In genomic region chr2:133433455-133434451, GRCh38 we compare ENCODE assay signal across 15 cellular contexts.
DNase-seq lines count a peak whose midpoint lies in the region; ATAC-seq and TF ChIP-seq lines count a peak whose summit lies in the region.
"Had no signal": no experiment of that assay in that cellular context is flagged by ENCODE, and none has a peak within 500 bp of the region (broad histone marks: within the 10 kb centered on the region; RNA-seq: fewer than 3 reads in every experiment).

No MANE protein-coding gene starts in this region.

- TF ChIP-seq CTCF in AG10803 (conservative IDR thresholded peaks at IDR 0.05; ENCODE audit: low read length): no peak
- no peak for TF ChIP-seq CTCF in choroid plexus epithelial cell (conservative IDR thresholded peaks at IDR 0.05; ENCODE audit: low read depth, low read length)
- no peak for TF ChIP-seq CTCF in mesothelial cell of epicardium (IDR thresholded peaks at IDR 0.05; ENCODE audit: unreplicated experiment)

- H3K27ac Mint-ChIP-seq in mesothelial cell of epicardium: peak overlapping the region; percentile 4
- H3K27ac Mint-ChIP-seq in T-helper 17 cell: no peak overlapping the region
- H3K27ac Mint-ChIP-seq: B cell; CD4-positive, alpha-beta T cell had no signal

- peaks cover 3% of the 10 kb centered on the region for H3K9me3 Mint-ChIP-seq in mesothelial cell of epicardium

- no peak overlapping the region for H3K4me3 Mint-ChIP-seq in mesothelial cell of epicardium
- H3K4me3 Mint-ChIP-seq in T-helper 17 cell: no peak overlapping the region
- H3K4me3 Mint-ChIP-seq: B cell; CD4-positive, alpha-beta T cell had no signal

- no peaks in the 10 kb centered on the region for H3K9me3 ChIP-seq in T-helper 17 cell (ENCODE audit: control insufficient read depth, low read length, poor library complexity, severe bottlenecking)

- H3K27me3 Mint-ChIP-seq in mesothelial cell of epicardium (ENCODE audit: low read depth) (peaks cover 42% of the 10 kb centered on the region), T-helper 17 cell (no peaks in the 10 kb centered on the region)
- H3K27me3 Mint-ChIP-seq: B cell; CD4-positive, alpha-beta T cell had no signal

- H3K36me3 Mint-ChIP-seq in mesothelial cell of epicardium: no peaks in the 10 kb centered on the region
- H3K36me3 Mint-ChIP-seq in T-helper 17 cell (ENCODE audit: low read depth): no peaks in the 10 kb centered on the region

- H3K4me3 ChIP-seq in AG10803 (ENCODE audit: low read length): no peak overlapping the region
- no peak overlapping the region for H3K4me3 ChIP-seq in choroid plexus epithelial cell (ENCODE audit: low read depth, low read length)

- H3K4me1 Mint-ChIP-seq in mesothelial cell of epicardium (peaks cover 31% of the 10 kb centered on the region), T-helper 17 cell (no peaks in the 10 kb centered on the region)
- H3K4me1 Mint-ChIP-seq: B cell had no signal

- ATAC-seq in GM18520 (IDR thresholded peaks at IDR 0.05; ENCODE audit: unreplicated experiment): no peak
- no peak for ATAC-seq in T-helper 17 cell

- DNase-seq in AG10803 (ENCODE audit: low read depth): peak; percentile 29
- peak; percentile 63 for DNase-seq in NCI-H82 (lab: John Stamatoyannopoulos, UW)
- DNase-seq in choroid plexus epithelial cell (ENCODE audit: low read depth): peak; percentile 30
- no peak for DNase-seq in mesothelial cell of epicardium (ENCODE audit: low spot score in 2 of 2, unreplicated experiment in 2 of 2)
- no peak for DNase-seq in NOMO-1 treated with dmso at 0.1 percent for 144 hours (lab: John Stamatoyannopoulos, UW; ENCODE audit: unreplicated experiment)
- DNase-seq in NCI-H2196 (lab: John Stamatoyannopoulos, UW; ENCODE audit: unreplicated experiment): no peak
- DNase-seq in T-helper 17 cell: no peak
- DNase-seq: CD4-positive, alpha-beta T cell; DND-41; Karpas-422; NCI-H2029 treated with DMSO at 0.1 percent for 48 hours; NCI-H524; OCI-M1 had no signal

Comparison
In these comparisons a context has a peak if more than half of its experiments do, and no peak if none do; other contexts are left out.
1. DNase-seq: peak in AG10803 (single experiment), NCI-H82 (single experiment) and choroid plexus epithelial cell (single experiment); none in mesothelial cell of epicardium (0 of 2), NOMO-1 treated with dmso at 0.1 percent for 144 hours (single experiment), NCI-H2196 (single experiment) and T-helper 17 cell (0 of 3).